ENCODE assay signal across 8 cellular contexts in genomic region chr4:152485726-152486276, GRCh38. TPM values are rescaled to one million over a fixed set of nuclear protein-coding genes. Genes with fewer than 3 reads are reported as not detected.
A peak's percentile ranks its signal among the peaks of the same experiment; 100 is the strongest.
DNase-seq lines count a peak whose midpoint lies in the region; ATAC-seq and TF ChIP-seq lines count a peak whose summit lies in the region.

No MANE protein-coding gene starts in this region.

- no peak for TF ChIP-seq CTCF in MCF 10A (IDR thresholded peaks at IDR 0.05; ENCODE audit: unreplicated experiment)
- no peak for TF ChIP-seq CTCF in breast epithelium (IDR thresholded peaks at IDR 0.05)
- no peak for TF ChIP-seq CTCF in Panc1 (IDR thresholded peaks at IDR 0.05)
- no peak for TF ChIP-seq CTCF in fibroblast of the aortic adventitia (IDR thresholded peaks at IDR 0.05; ENCODE audit: insufficient read depth, low read length)
- no peak for TF ChIP-seq CTCF in esophagus muscularis mucosa (IDR thresholded peaks at IDR 0.05)
- TF ChIP-seq CTCF in CD14-positive monocyte (IDR thresholded peaks at IDR 0.05), result no peak

- POLR2A ChIA-PET in MCF 10A (lab: Yijun Ruan, JAX), result interaction anchor here (0.6 to 1.0 kb wide), 4 partner anchors 8 to 163 kb away, joined by 3 to 5 read pairs (median 3); partner anchors contain the start of gene FBXW7
- POLR2A ChIA-PET in Panc1 (lab: Charles Lee), result no interaction called here

- no peaks in the 10 kb centered on the region for H3K36me3 ChIP-seq in breast epithelium
- H3K36me3 ChIP-seq in Panc1 (ENCODE audit: control insufficient read depth, insufficient read depth, low read length), result no peaks in the 10 kb centered on the region
- no peaks in the 10 kb centered on the region for H3K36me3 ChIP-seq in esophagus muscularis mucosa

- no peaks in the 10 kb centered on the region for H3K36me3 Mint-ChIP-seq in MCF 10A (ENCODE audit: insufficient read depth, unreplicated experiment)
- H3K36me3 Mint-ChIP-seq in CD14-positive monocyte, result peaks cover 3 to 9% of the 10 kb centered on the region in 2 donors

- intact Hi-C loops in MCF 10A (cut with micrococcal nuclease) (no loop called here), breast epithelium (cut with DNase I; ENCODE audit: low total_unique reads) (no loop called here), Panc1 (cut with micrococcal nuclease; ENCODE audit: unreplicated experiment) (no loop called here), esophagus muscularis mucosa (cut with DNase I) (no loop called here), CD14-positive monocyte (cut with micrococcal nuclease) (no loop called here)

- CTCF ChIA-PET in MCF 10A (lab: Yijun Ruan, JAX), result interaction anchor here (0.7 to 1.6 kb wide), 4 partner anchors 9 to 41 kb away, joined by 3 to 16 read pairs (median 4); no protein-coding TSS in a partner anchor
- CTCF ChIA-PET in Panc1 (lab: Charles Lee), result no interaction called here

- H3K27me3 Mint-ChIP-seq in MCF 10A (ENCODE audit: insufficient read depth, unreplicated experiment) (no peaks in the 10 kb centered on the region), CD14-positive monocyte (ENCODE audit: low read depth in 3 of 3) (no peaks in the 10 kb centered on the region)

- H3K9me3 ChIP-seq in breast epithelium (no peaks in the 10 kb centered on the region), Panc1 (ENCODE audit: control insufficient read depth, insufficient read depth, low read depth, low read length) (no peaks in the 10 kb centered on the region), esophagus muscularis mucosa (no peaks in the 10 kb centered on the region)

- H3K27ac ChIP-seq in breast epithelium, result no peak overlapping the region
- H3K27ac ChIP-seq in Panc1 (ENCODE audit: low read length), result no peak overlapping the region
- H3K27ac ChIP-seq in esophagus muscularis mucosa (replicated peaks in 1 of 4), result no peak overlapping the region

- H3K4me1 ChIP-seq in breast epithelium (peaks cover 0 to 4% of the 10 kb centered on the region in 2 donors), Panc1 (ENCODE audit: control insufficient read depth, insufficient read depth, low read length) (no peaks in the 10 kb centered on the region; the same call in 1 of the 2 replicates), esophagus muscularis mucosa (peaks cover 0 to 16% (median 10%) of the 10 kb centered on the region in 4 donors)

- peak overlapping the region; percentile 74 for H3K27ac Mint-ChIP-seq in MCF 10A (ENCODE audit: low read depth, unreplicated experiment)
- no peak overlapping the region for H3K27ac Mint-ChIP-seq in CD14-positive monocyte

- BruUV-seq in MCF 10A (replicated peaks; lab: Mats Ljungman, UMichigan) (no TSS peak), Panc1 (replicated peaks; lab: Mats Ljungman, UMichigan) (no TSS peak)

- 82% methylated on average over 6 of the region's 6 CpGs for WGBS in esophagus muscularis mucosa

- H3K4me3 ChIP-seq in breast epithelium, result no peak overlapping the region
- no peak overlapping the region for H3K4me3 ChIP-seq in Panc1 (ENCODE audit: low read depth in 2 of 2, low read length in 2 of 2)
- no peak overlapping the region for H3K4me3 ChIP-seq in fibroblast of the aortic adventitia (ENCODE audit: low read depth, low read length)
- H3K4me3 ChIP-seq in esophagus muscularis mucosa, result no peak overlapping the region

- peaks cover 18% of the 10 kb centered on the region for H3K4me1 Mint-ChIP-seq in MCF 10A (ENCODE audit: insufficient read depth, unreplicated experiment)
- peaks cover 18% of the 10 kb centered on the region for H3K4me1 Mint-ChIP-seq in CD14-positive monocyte

- H3K4me3 Mint-ChIP-seq in MCF 10A (ENCODE audit: unreplicated experiment), result peak overlapping the region; percentile 54
- no peak overlapping the region for H3K4me3 Mint-ChIP-seq in CD14-positive monocyte

- TF ChIP-seq POLR2A in breast epithelium (IDR thresholded peaks at IDR 0.05), result no peak
- no peak for TF ChIP-seq POLR2A in esophagus muscularis mucosa (IDR thresholded peaks at IDR 0.05; ENCODE audit: low read depth)

- in situ Hi-C loops in Panc1 (cut with HindIII; ENCODE audit: low pct_unique_long_range_greater_than_20kb, low sequenced_read_pairs), result no loop called here

- ATAC-seq in HG02642 (IDR thresholded peaks at IDR 0.05; ENCODE audit: poor library complexity, unreplicated experiment) (peak; percentile 97), Panc1 (peak; percentile 73)

- H3K9me3 Mint-ChIP-seq in MCF 10A (ENCODE audit: unreplicated experiment) (no peaks in the 10 kb centered on the region), CD14-positive monocyte (no peaks in the 10 kb centered on the region)

- TF ChIP-seq EP300 in esophagus muscularis mucosa (IDR thresholded peaks at IDR 0.05), result no peak

- DNase-seq in MCF 10A (ENCODE audit: unreplicated experiment) (peak; percentile 78), breast epithelium (ENCODE audit: low spot score in 2 of 2) (no peak), Panc1 (ENCODE audit: low read depth, low spot score) (peak; percentile 45), fibroblast of the aortic adventitia (ENCODE audit: low read depth) (peak; percentile 76), esophagus muscularis mucosa (ENCODE audit: extremely low spot score) (no peak), CD14-positive monocyte (ENCODE audit: low spot score) (no peak)
- DNase-seq in effector CD8-positive, alpha-beta T cell (lab: John Stamatoyannopoulos, UW), result no peak

- H3K27me3 ChIP-seq in breast epithelium (no peaks in the 10 kb centered on the region), Panc1 (ENCODE audit: control insufficient read depth, insufficient read depth, low read length) (no peaks in the 10 kb centered on the region), esophagus muscularis mucosa (no peaks in the 10 kb centered on the region)

RNA-seq across cellular contexts. Expression of gene FBXW7, which starts 50.1 kb away (rescaled TPM):
- total RNA-seq in MCF 10A (2022), result 35.8 and 40.2 TPM in 2 replicates
- 100 to 1,000 TPM in 2 of 3 donors, 10 to 100 TPM in 1; 55.7 to 247 (median 117) TPM for total RNA-seq in breast epithelium
- total RNA-seq in Panc1 (2021; ENCODE audit: unreplicated experiment), result 16.2 TPM
- polyA plus RNA-seq in Panc1 (2012; ENCODE audit: insufficient read length), result 7.5 TPM
- 59.7 and 77.0 TPM in 2 replicates for total RNA-seq in fibroblast of the aortic adventitia (ENCODE audit: low replicate concordance)
- 10 to 100 TPM; 63.1 to 97.6 (median 70.7) TPM for total RNA-seq in esophagus muscularis mucosa
- polyA plus RNA-seq in CD14-positive monocyte, result 10 to 100 TPM; 25.1 to 35.6 TPM

Comparison
In these comparisons a context has a peak if more than half of its experiments do, and no peak if none do; other contexts are left out.
1. DNase-seq: peak in MCF 10A (single experiment), Panc1 (single experiment) and fibroblast of the aortic adventitia (single experiment); none in breast epithelium (0 of 2), effector CD8-positive, alpha-beta T cell (single experiment), esophagus muscularis mucosa (single experiment) and CD14-positive monocyte (single experiment).